In the genomic region with DNA sequence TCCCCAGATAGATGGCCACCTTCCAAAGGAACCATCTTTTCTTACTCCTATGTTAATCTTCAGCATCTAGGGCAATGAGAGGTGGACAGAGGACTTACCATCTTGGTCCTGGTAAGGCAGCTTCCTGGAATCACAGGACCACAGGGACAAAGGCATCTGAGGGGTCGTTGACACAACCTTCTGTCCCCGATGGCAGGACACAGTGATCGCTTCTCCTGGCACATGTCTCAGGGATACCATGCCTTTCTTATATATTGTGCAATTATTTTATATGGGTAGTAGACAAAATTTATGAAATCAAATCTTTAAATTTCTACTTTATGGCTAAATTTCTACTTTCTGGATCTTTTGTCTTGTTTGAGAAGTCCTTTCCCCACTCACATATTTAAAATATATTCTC, we compare ENCODE assay signal across 29 cellular contexts.
"Had no signal": no experiment of that assay in that cellular context is flagged by ENCODE, and none has a peak within 500 bp of the region (broad histone marks: within the 10 kb centered on the region; RNA-seq: fewer than 3 reads in every experiment).

No MANE protein-coding gene starts in this region.

- H3K27ac ChIP-seq: heart right ventricle, neural progenitor cell, ovary, psoas muscle, sigmoid colon, stomach, thyroid gland, vagina had no signal

- H3K4me2 ChIP-seq: neural progenitor cell had no signal

- H3K27me3 ChIP-seq: esophagus squamous epithelium, heart right ventricle, left lung, neural progenitor cell, ovary, sigmoid colon, stomach, thyroid gland, vagina had no signal

- H3K4me3 ChIP-seq: esophagus squamous epithelium, heart right ventricle, left lung, mucosa of descending colon, neural progenitor cell, ovary, psoas muscle, sigmoid colon, stomach, thyroid gland, vagina had no signal

- ATAC-seq: heart right ventricle; left cardiac atrium; left lung; mucosa of descending colon; psoas muscle; right cardiac atrium; stimulated activated effector memory CD8-positive, alpha-beta T cell treated with anti-CD3 and anti-CD28 coated beads, Interleukin-12 subunit alpha, Interleukin-12 subunit beta, amount 100 ng/mL, for 72 hours had no signal

- H3K4me1 ChIP-seq: neural progenitor cell had no signal

- H3K36me3 ChIP-seq: esophagus squamous epithelium, heart right ventricle, left lung, neural progenitor cell, ovary, sigmoid colon, stomach, thyroid gland, vagina had no signal

- H3K9ac ChIP-seq: neural progenitor cell had no signal

- FAIRE-seq: endothelial cell of umbilical vein, islet of Langerhans had no signal

- H2AFZ ChIP-seq: neural progenitor cell had no signal

- DNase-seq: dermis blood vessel endothelial cell; effector memory CD4-positive, alpha-beta T cell; esophagus squamous epithelium; foreskin melanocyte; glutamatergic neuron; heart right ventricle; hippocampal formation; left cardiac atrium; left lung; mesenchymal stem cell; mucosa of descending colon; naive B cell; nucleus accumbens; ovary; posterior cingulate gyrus; psoas muscle; right cardiac atrium; sigmoid colon; stimulated activated CD4-positive, alpha-beta T cell treated with anti-CD3 and anti-CD28 coated beads, Interleukin-2, amount 100 ng/mL, for 24 hours; stimulated activated CD4-positive, alpha-beta T cell treated with anti-CD3 and anti-CD28 coated beads, Interleukin-4, amount 100 ng/mL, for 24 hours; stimulated activated naive CD4-positive, alpha-beta T cell treated with Interleukin-2 at 50 U/mL for 16 hours; stomach; thyroid gland; trophoblast cell had no signal

- H3K9me3 ChIP-seq: esophagus squamous epithelium, mucosa of descending colon, ovary, psoas muscle, sigmoid colon, thyroid gland, vagina had no signal
